In genomic region chr19:18557474-18558201, GRCh38 we compare ENCODE assay signal across 8 cellular contexts. TPM values are rescaled to one million over a fixed set of nuclear protein-coding genes. Genes with fewer than 3 reads are reported as not detected.
DNase-seq lines count a peak whose midpoint lies in the region; ATAC-seq and TF ChIP-seq lines count a peak whose summit lies in the region.

Gene KXD1 (plus strand): TSS chr19:18557870. CDS start chr19:18562057, 4,187 bp downstream.

- TF ChIP-seq CTCF in GM12865 (IDR thresholded peaks at IDR 0.05; ENCODE audit: insufficient read depth, low read depth, low read length, missing control alignments) = no peak
- TF ChIP-seq CTCF in transverse colon (IDR thresholded peaks at IDR 0.05) = no peak

- H3K27me3 ChIP-seq in adipocyte (replicated peaks; ENCODE audit: control insufficient read depth, insufficient read depth, low read length) (no peaks in the 10 kb centered on the region), trophoblast cell (ENCODE audit: insufficient read depth, low read length) (no peaks in the 10 kb centered on the region), transverse colon (no peaks in the 10 kb centered on the region)

- peak within 1 kb of the TSS; percentile 66 for H2AFZ ChIP-seq in trophoblast cell (ENCODE audit: insufficient read depth, low read length, poor library complexity)

- H3K79me1 ChIP-seq in trophoblast cell (ENCODE audit: low read length) = peaks cover 6% of the 10 kb centered on the region

- TF ChIP-seq EP300 in transverse colon (IDR thresholded peaks at IDR 0.05; ENCODE audit: low read depth) = peak; percentile 47

- no CpG with 5 or more reads among the region's 57 CpGs for WGBS in trophoblast cell (ENCODE audit: extremely low coverage, insufficient coverage, insufficient read length)
- WGBS in transverse colon (ENCODE audit: low coverage in 1 of 2), 2 donors = 0% methylated on average over 3 to 31 of the region's 57 CpGs

- DNase-seq in GM12865 (ENCODE audit: low read depth) (peak; percentile 100), NCI-H1436 (lab: John Stamatoyannopoulos, UW) (peak; percentile 96), T follicular helper cell (ENCODE audit: low read depth) (peak; percentile 97), adipocyte (ENCODE audit: low read depth) (peak; percentile 100), cardiac septum (ENCODE audit: low spot score) (peak; percentile 99), trophoblast cell (peak; percentile 99 to 100), transverse colon (peak; percentile 98)

- H3K79me2 ChIP-seq in trophoblast cell (ENCODE audit: control insufficient read depth, insufficient read depth, low read length, poor library complexity) = peaks cover 9% of the 10 kb centered on the region

- H3K23ac ChIP-seq in trophoblast cell (ENCODE audit: low read length) = no peak within 1 kb of the TSS

- H3K14ac ChIP-seq in trophoblast cell (ENCODE audit: low read length) = peak within 1 kb of the TSS; percentile 95

- peak within 1 kb of the TSS; percentile 93 for H4K8ac ChIP-seq in trophoblast cell (ENCODE audit: low read depth, low read length)

- intact Hi-C loops in cardiac septum (cut with DNase I) = loop anchor here (1.0 to 5.0 kb wide), 2 partner anchors 14 to 35 kb away; partner anchors contain the start of genes ELL and UBA52
- intact Hi-C loops in transverse colon (cut with DNase I; ENCODE audit: low total_unique reads) = no loop called here

- H2BK12ac ChIP-seq in trophoblast cell (ENCODE audit: low read length) = no peak within 1 kb of the TSS

- H3K9me3 ChIP-seq in adipocyte (ENCODE audit: control insufficient read depth, low read length) (no peaks in the 10 kb centered on the region), trophoblast cell (ENCODE audit: insufficient read depth, low read depth, low read length) (no peaks in the 10 kb centered on the region), transverse colon (no peaks in the 10 kb centered on the region)

- peak within 1 kb of the TSS; percentile 73 for H2BK120ac ChIP-seq in trophoblast cell (ENCODE audit: insufficient read depth, low read length, poor library complexity)

- peak within 1 kb of the TSS; percentile 8 for H3K27ac ChIP-seq in trophoblast cell (ENCODE audit: low read depth, low read length)
- H3K27ac ChIP-seq in transverse colon = peak within 1 kb of the TSS; percentile 92 to 97 (median 94)

- peak within 1 kb of the TSS; percentile 98 for H3K4me3 ChIP-seq in GM12865 (ENCODE audit: low read depth, low read length)
- H3K4me3 ChIP-seq in adipocyte (ENCODE audit: low read length) = peak within 1 kb of the TSS; percentile 99
- peak within 1 kb of the TSS; percentile 87 for H3K4me3 ChIP-seq in trophoblast cell (ENCODE audit: low read depth, low read length)
- H3K4me3 ChIP-seq in transverse colon = peak within 1 kb of the TSS; percentile 58 to 90 (median 74)

- ATAC-seq in HG02763 (IDR thresholded peaks at IDR 0.05; ENCODE audit: unreplicated experiment) = peak; percentile 92

- in situ Hi-C loops in transverse colon (cut with MboI; ENCODE audit: low pct_ligation_motif_present in 1 of 4, low pct_unique_long_range_greater_than_20kb in 1 of 4, low sequenced_read_pairs in 3 of 4) = no loop called here

- H3K36me3 ChIP-seq in adipocyte (ENCODE audit: control insufficient read depth, insufficient read depth, low read length, severe bottlenecking) (peaks cover 3% of the 10 kb centered on the region), trophoblast cell (ENCODE audit: control insufficient read depth in 1 of 2, insufficient read depth in 2 of 2, low read length in 2 of 2) (peaks cover 13 to 14% of the 10 kb centered on the region in 2 experiments), transverse colon (peaks cover 0 to 4% (median 0%) of the 10 kb centered on the region in 4 donors)

- H3K18ac ChIP-seq in trophoblast cell (ENCODE audit: low read length) = peak within 1 kb of the TSS; percentile 92

- peak within 1 kb of the TSS; percentile 94 for H3K4ac ChIP-seq in trophoblast cell (ENCODE audit: low read depth, low read length)

- H3K4me2 ChIP-seq in trophoblast cell (ENCODE audit: low read length) = peak within 1 kb of the TSS; percentile 96

- H2BK5ac ChIP-seq in trophoblast cell (ENCODE audit: low read depth, low read length, poor library complexity) = peak within 1 kb of the TSS; percentile 62

- H3K9ac ChIP-seq in adipocyte (ENCODE audit: low read length) (peak within 1 kb of the TSS; percentile 98), trophoblast cell (ENCODE audit: low read length) (peak within 1 kb of the TSS; percentile 92)

- TF ChIP-seq POLR2A in transverse colon (IDR thresholded peaks at IDR 0.05) = peak; percentile 84

- peak within 1 kb of the TSS; percentile 95 for H4K12ac ChIP-seq in trophoblast cell (ENCODE audit: low read depth, low read length)

- H4K91ac ChIP-seq in trophoblast cell (ENCODE audit: low read depth, low read length) = peak within 1 kb of the TSS; percentile 94

- H3K4me1 ChIP-seq in adipocyte (ENCODE audit: control insufficient read depth, insufficient read depth, low read length) (peaks cover 19% of the 10 kb centered on the region), trophoblast cell (ENCODE audit: control insufficient read depth in 1 of 2, insufficient read depth in 2 of 2, low read length in 2 of 2) (peaks cover 0 to 9% of the 10 kb centered on the region in 2 experiments), transverse colon (peaks cover 5 to 19% (median 10%) of the 10 kb centered on the region in 4 donors)

- H2AK5ac ChIP-seq in trophoblast cell (ENCODE audit: low read length) = peak within 1 kb of the TSS; percentile 94

RNA-seq across cellular contexts. Expression of gene KXD1, which starts in this region (rescaled TPM):
- total RNA-seq in cardiac septum = 59.6 TPM
- polyA plus RNA-seq in trophoblast cell (2013) = 112 and 120 TPM in 2 replicates
- 100 to 1,000 TPM in 2 of 4 donors, 10 to 100 TPM in 2; 62.1 to 195 (median 98.0) TPM for total RNA-seq in transverse colon

Comparison
In these comparisons a context has a peak if more than half of its experiments do, and no peak if none do; other contexts are left out.
1. Peak in every context shown above with its lines: DNase-seq, ATAC-seq, H3K4me3 ChIP-seq and H3K27ac ChIP-seq.